ENCODE assay signal across 8 cellular contexts in genomic region chr11:2699185-2699530, GRCh38. TPM values are rescaled to one million over a fixed set of nuclear protein-coding genes. Genes with fewer than 3 reads are reported as not detected.
DNase-seq lines count a peak whose midpoint lies in the region; ATAC-seq and TF ChIP-seq lines count a peak whose summit lies in the region.

No MANE protein-coding gene starts in this region.

- CTCF ChIA-PET in activated B cell treated with CpG ODN at 0.5 μM for 24 hours (lab: Charles Lee), result no interaction called here

- no peaks in the 10 kb centered on the region for H3K27me3 ChIP-seq in cardiac muscle cell

- ATAC-seq in activated B cell treated with CpG ODN at 0.5 μM for 24 hours (ENCODE audit: low read depth), result no peak
- no peak for ATAC-seq in GM19463 (IDR thresholded peaks at IDR 0.05; ENCODE audit: unreplicated experiment)
- ATAC-seq in HG03565 (IDR thresholded peaks at IDR 0.05; ENCODE audit: unreplicated experiment), result no peak

- H3K4me3 ChIP-seq in cardiac muscle cell (peak overlapping the region; percentile 70), retinal pigment epithelial cell (ENCODE audit: low read length) (peak overlapping the region; percentile 87)

- no peaks in the 10 kb centered on the region for H3K9me3 ChIP-seq in cardiac muscle cell (ENCODE audit: low read depth)

- peaks cover 49% of the 10 kb centered on the region for H3K4me1 Mint-ChIP-seq in activated B cell treated with CpG ODN at 0.5 μM for 24 hours

- peak; percentile 10 for DNase-seq in stimulated activated CD4-positive, alpha-beta T cell treated with anti-CD3 and anti-CD28 coated beads, Interleukin-4, amount 100 ng/mL, for 1 hour
- no peak for DNase-seq in stimulated activated CD4-positive, alpha-beta T cell treated with anti-CD3 and anti-CD28 coated beads, Interleukin-2, amount 100 ng/mL, for 48 hours
- DNase-seq in activated B cell treated with CpG ODN at 0.5 μM for 24 hours (no peak), cardiac muscle cell (ENCODE audit: low read depth in 1 of 2, low spot score in 1 of 2) (peak in 1 of 2 donors; percentile 46), retinal pigment epithelial cell (ENCODE audit: low read depth) (no peak), GOT3 (lab: John Stamatoyannopoulos, UW) (no peak)

- peaks cover 13% of the 10 kb centered on the region for H3K36me3 Mint-ChIP-seq in activated B cell treated with CpG ODN at 0.5 μM for 24 hours (ENCODE audit: low read depth)

- H3K27ac ChIP-seq in cardiac muscle cell, result no peak overlapping the region

- POLR2A ChIA-PET in activated B cell treated with CpG ODN at 0.5 μM for 24 hours (lab: Charles Lee), result interaction anchor here (1.0 kb wide), 2 partner anchors 10 to 18 kb away, joined by 3 to 7 read pairs; no protein-coding TSS in a partner anchor

- H3K27ac Mint-ChIP-seq in activated B cell treated with CpG ODN at 0.5 μM for 24 hours, result peak overlapping the region; percentile 56

- H3K4me1 ChIP-seq in cardiac muscle cell (ENCODE audit: low read depth), result peaks cover 31% of the 10 kb centered on the region

- no peaks in the 10 kb centered on the region for H3K36me3 ChIP-seq in cardiac muscle cell

- peak overlapping the region; percentile 85 for H3K4me3 Mint-ChIP-seq in activated B cell treated with CpG ODN at 0.5 μM for 24 hours

- H3K27me3 Mint-ChIP-seq in activated B cell treated with CpG ODN at 0.5 μM for 24 hours, result no peaks in the 10 kb centered on the region

- intact Hi-C loops in activated B cell treated with CpG ODN at 0.5 μM for 24 hours (cut with micrococcal nuclease), result loop anchor here (10.0 kb wide), 1 partner anchor 164 kb away; no protein-coding TSS in a partner anchor

- TF ChIP-seq CTCF in activated B cell treated with CpG ODN at 0.5 μM for 24 hours (IDR thresholded peaks at IDR 0.05), result no peak
- no peak for TF ChIP-seq CTCF in cardiac muscle cell (IDR thresholded peaks at IDR 0.05; ENCODE audit: low read depth, low read length)
- TF ChIP-seq CTCF in retinal pigment epithelial cell (conservative IDR thresholded peaks at IDR 0.05; ENCODE audit: low read depth, low read length), result no peak

- no peaks in the 10 kb centered on the region for H3K9me3 Mint-ChIP-seq in activated B cell treated with CpG ODN at 0.5 μM for 24 hours

RNA-seq across cellular contexts. Expression of gene KCNQ1OT1, which starts 0.6 kb away (rescaled TPM):
- total RNA-seq in activated B cell treated with CpG ODN at 0.5 μM for 24 hours (0.88 and 1.2 TPM in 2 replicates), cardiac muscle cell (3.1 and 8.8 TPM in 2 replicates)
- polyA plus RNA-seq in cardiac muscle cell, result 2.3 and 3.1 TPM in 2 replicates
